Comparison of ENCODE assay signal across 8 cellular contexts in genomic region chr1:66380452-66381212, GRCh38.
DNase-seq lines count a peak whose midpoint lies in the region; ATAC-seq and TF ChIP-seq lines count a peak whose summit lies in the region.

No MANE protein-coding gene starts in this region.

- intact Hi-C loops in sigmoid colon (cut with DNase I) = no loop called here

- TF ChIP-seq EP300 in sigmoid colon (IDR thresholded peaks at IDR 0.05) = no peak

- H3K4me1 Mint-ChIP-seq in activated naive CD4-positive, alpha-beta T cell treated with anti-CD3 and anti-CD28 coated beads, Interleukin-2, amount 10 ng/mL, durations not matched to agents 7 days and 5 days = peaks cover 20% of the 10 kb centered on the region

- CTCF ChIA-PET in HEK293T (lab: Yijun Ruan, JAX) = no interaction called here
- CTCF ChIA-PET in activated naive CD4-positive, alpha-beta T cell treated with anti-CD3 and anti-CD28 coated beads, Interleukin-2, amount 10 ng/mL, durations not matched to agents 7 days and 5 days (lab: Charles Lee) = interaction anchor here (0.5 to 1.0 kb wide), 3 partner anchors 20 to 139 kb away, joined by 3 to 5 read pairs (median 3); no protein-coding TSS in a partner anchor

- H3K4me1 ChIP-seq in sigmoid colon = no peaks in the 10 kb centered on the region

- no peak for TF ChIP-seq POLR2A in sigmoid colon (IDR thresholded peaks at IDR 0.05)

- H3K4me3 ChIP-seq in fibroblast of the aortic adventitia (ENCODE audit: low read depth, low read length) = no peak overlapping the region
- H3K4me3 ChIP-seq in sigmoid colon = no peak overlapping the region

- WGBS in sigmoid colon, 2 donors = 44% methylated on average over 3 of the region's 3 CpGs

- no peak overlapping the region for H3K27ac ChIP-seq in sigmoid colon

- no peaks in the 10 kb centered on the region for H3K27me3 Mint-ChIP-seq in activated naive CD4-positive, alpha-beta T cell treated with anti-CD3 and anti-CD28 coated beads, Interleukin-2, amount 10 ng/mL, durations not matched to agents 7 days and 5 days

- DNase-seq in LHCN-M2 (ENCODE audit: low read depth) (peak; percentile 18), fibroblast of the aortic adventitia (ENCODE audit: low read depth) (peak; percentile 52), sigmoid colon (no peak), HEK293T (ENCODE audit: extremely low spot score) (no peak), NCI-H748 treated with DMSO at 0.1 percent for 48 hours (lab: John Stamatoyannopoulos, UW) (no peak)
- DNase-seq in activated naive CD4-positive, alpha-beta T cell treated with anti-CD3 and anti-CD28 coated beads, Interleukin-2, amount 10 ng/mL, durations not matched to agents 7 days and 5 days = no peak

- ATAC-seq in GM18858 (IDR thresholded peaks at IDR 0.05; ENCODE audit: unreplicated experiment) (peak; percentile 90), GM21717 (IDR thresholded peaks at IDR 0.05; ENCODE audit: unreplicated experiment) (peak; percentile 96)

- H3K9me3 Mint-ChIP-seq in activated naive CD4-positive, alpha-beta T cell treated with anti-CD3 and anti-CD28 coated beads, Interleukin-2, amount 10 ng/mL, durations not matched to agents 7 days and 5 days = peaks cover 25% of the 10 kb centered on the region

- no peak for TF ChIP-seq CTCF in fibroblast of the aortic adventitia (IDR thresholded peaks at IDR 0.05; ENCODE audit: insufficient read depth, low read length)
- TF ChIP-seq CTCF in sigmoid colon (IDR thresholded peaks at IDR 0.05) = no peak

- no peak overlapping the region for H3K4me3 Mint-ChIP-seq in activated naive CD4-positive, alpha-beta T cell treated with anti-CD3 and anti-CD28 coated beads, Interleukin-2, amount 10 ng/mL, durations not matched to agents 7 days and 5 days

- H3K36me3 Mint-ChIP-seq in activated naive CD4-positive, alpha-beta T cell treated with anti-CD3 and anti-CD28 coated beads, Interleukin-2, amount 10 ng/mL, durations not matched to agents 7 days and 5 days = peaks cover 12% of the 10 kb centered on the region

- no peaks in the 10 kb centered on the region for H3K36me3 ChIP-seq in sigmoid colon

- no peaks in the 10 kb centered on the region for H3K27me3 ChIP-seq in sigmoid colon

- POLR2A ChIA-PET in HEK293T (lab: Yijun Ruan, JAX) = no interaction called here

- H3K9me3 ChIP-seq in sigmoid colon = no peaks in the 10 kb centered on the region

- no peak overlapping the region for H3K27ac Mint-ChIP-seq in activated naive CD4-positive, alpha-beta T cell treated with anti-CD3 and anti-CD28 coated beads, Interleukin-2, amount 10 ng/mL, durations not matched to agents 7 days and 5 days

TF ChIP-seq in HEK293T, 16 proteins besides CTCF, POLR2A, EP300 and RAD21:
- TF ChIP-seq SP1 (IDR thresholded peaks at IDR 0.05) (no peak), BHLHE40 (IDR thresholded peaks at IDR 0.05; ENCODE audit: borderline replicate concordance) (no peak), FOXA1 (IDR thresholded peaks at IDR 0.05) (no peak), L3MBTL2 (conservative IDR thresholded peaks at IDR 0.05) (no peak), HDGF (IDR thresholded peaks at IDR 0.05; ENCODE audit: borderline replicate concordance) (no peak), NFRKB (IDR thresholded peaks at IDR 0.05) (no peak), ZNF384 (IDR thresholded peaks at IDR 0.05) (no peak), FOXM1 (IDR thresholded peaks at IDR 0.05; ENCODE audit: borderline replicate concordance) (no peak), CTBP1 (IDR thresholded peaks at IDR 0.05; ENCODE audit: borderline replicate concordance) (no peak), ELF4 (IDR thresholded peaks at IDR 0.05) (no peak)

Comparison
In these comparisons a context has a peak if more than half of its experiments do, and no peak if none do; other contexts are left out.
1. DNase-seq: peak in LHCN-M2 (single experiment) and fibroblast of the aortic adventitia (single experiment); none in sigmoid colon (single experiment), HEK293T (single experiment), NCI-H748 treated with DMSO at 0.1 percent for 48 hours (single experiment) and activated naive CD4-positive, alpha-beta T cell treated with anti-CD3 and anti-CD28 coated beads, Interleukin-2, amount 10 ng/mL, durations not matched to agents 7 days and 5 days (single experiment).